ENCODE assay signal across 1 cellular context in genomic region chr3:186354100-186354499, GRCh38.
TF ChIP-seq lines count a peak whose summit lies in the region.

No MANE protein-coding gene starts in this region.

TF ChIP-seq in HepG2, 621 proteins besides CTCF, POLR2A, EP300 and RAD21 (continued from another document):
- TF ChIP-seq ZBTB40 (IDR thresholded peaks at IDR 0.05) (no peak), ZBTB40 (CRISPR knock-in tag; IDR thresholded peaks at IDR 0.05) (no peak), ZNF382 (CRISPR knock-in tag; IDR thresholded peaks at IDR 0.05; ENCODE audit: borderline replicate concordance) (no peak), PAXIP1 (CRISPR knock-in tag; conservative IDR thresholded peaks at IDR 0.05) (peak; percentile 81), NR2F1 (CRISPR knock-in tag; IDR thresholded peaks at IDR 0.05) (peak in 1 of 2 experiments; percentile 67; a peak in 2 of 4 replicates), TEAD3 (CRISPR knock-in tag; optimal IDR thresholded peaks at IDR 0.05; ENCODE audit: borderline replicate concordance) (peak; percentile 84), SOX6 (IDR thresholded peaks at IDR 0.05) (no peak), SOX6 (CRISPR knock-in tag; IDR thresholded peaks at IDR 0.05) (peak; percentile 25; the same call in 1 of the 2 replicates), FIP1L1 (IDR thresholded peaks at IDR 0.05; ENCODE audit: borderline replicate concordance, insufficient read depth, low read depth, low read length) (no peak), POGZ (CRISPR knock-in tag; IDR thresholded peaks at IDR 0.05) (peak; percentile 31; the same call in 1 of the 2 replicates), TFDP2 (CRISPR knock-in tag; IDR thresholded peaks at IDR 0.05) (no peak), DPF2 (CRISPR knock-in tag; IDR thresholded peaks at IDR 0.05; ENCODE audit: borderline replicate concordance, low read depth) (0 out of 2 replicates have a peak, but pooled peaks have one; percentile 46), ZNF205 (CRISPR knock-in tag; IDR thresholded peaks at IDR 0.05) (no peak), PRDM4 (CRISPR knock-in tag; IDR thresholded peaks at IDR 0.05; ENCODE audit: borderline replicate concordance) (no peak), ASH2L (IDR thresholded peaks at IDR 0.05; ENCODE audit: insufficient read length, low read depth, low read length) (peak; percentile 57), ARID5B (CRISPR knock-in tag; IDR thresholded peaks at IDR 0.05) (peak; percentile 43), NFYB (CRISPR knock-in tag; IDR thresholded peaks at IDR 0.05) (no peak), SP5 (CRISPR knock-in tag; IDR thresholded peaks at IDR 0.05; ENCODE audit: borderline replicate concordance, low read depth) (peak; percentile 82; the same call in 1 of the 2 replicates)
